ENCODE assay signal across 15 cellular contexts in genomic region chr10:32793033-32793432, GRCh38.
DNase-seq lines count a peak whose midpoint lies in the region; ATAC-seq, FAIRE-seq and TF ChIP-seq lines count a peak whose summit lies in the region.
"Had no signal": no experiment of that assay in that cellular context is flagged by ENCODE, and none has a peak within 500 bp of the region (broad histone marks: within the 10 kb centered on the region; RNA-seq: fewer than 3 reads in every experiment).

No MANE protein-coding gene starts in this region.

- H3K4me3 Mint-ChIP-seq in T-helper 17 cell (no peak overlapping the region), glutamatergic neuron (ENCODE audit: unreplicated experiment) (no peak overlapping the region)
- H3K4me3 Mint-ChIP-seq: CD14-positive monocyte; CD8-positive, alpha-beta T cell; HFFc6 had no signal

- H2BK12ac ChIP-seq in H1 (ENCODE audit: low read depth, low read length): no peak overlapping the region

- H4K91ac ChIP-seq in IMR-90 (ENCODE audit: insufficient read depth, low read depth, low read length) (no peak overlapping the region), H1 (replicated peaks; ENCODE audit: insufficient read length, low read length) (no peak overlapping the region)

- H3K18ac ChIP-seq in IMR-90 (ENCODE audit: low read depth, low read length) (no peak overlapping the region), H1 (ENCODE audit: extremely low read depth, low read length) (no peak overlapping the region)

- CTCF ChIA-PET in IMR-90 (lab: Yijun Ruan, JAX) (interaction anchor here (2.3 kb wide), 1 partner anchor 216 kb away, joined by 5 read pairs; no protein-coding TSS in a partner anchor), H1 (lab: Charles Lee; ENCODE audit: partially characterized antibody) (interaction anchor here (1.0 kb wide), 1 partner anchor 311 kb away, joined by 3 read pairs; no protein-coding TSS in a partner anchor)

- intact Hi-C loops in IMR-90 (cut with micrococcal nuclease): loop anchor here (10.0 kb wide), 3 partner anchors 332 to 402 kb away; no protein-coding TSS in a partner anchor
- intact Hi-C loops in esophagus muscularis mucosa (cut with DNase I): no loop called here

- H3K4me3 ChIP-seq in IMR-90 (ENCODE audit: insufficient read depth, low read depth, low read length) (no peak overlapping the region), H1 (ENCODE audit: extremely low read depth in 1 of 4, insufficient read depth in 2 of 4, low read depth in 3 of 4, low read length in 4 of 4) (no peak overlapping the region), esophagus muscularis mucosa (no peak overlapping the region)

- DNase-seq in IMR-90 (no peak), T-helper 17 cell (no peak), H1 (ENCODE audit: low read depth in 1 of 2, low spot score in 2 of 2) (no peak), NCI-H748 treated with DMSO at 0.1 percent for 48 hours (lab: John Stamatoyannopoulos, UW) (no peak), glutamatergic neuron (no peak), esophagus muscularis mucosa (ENCODE audit: extremely low spot score) (no peak)
- DNase-seq: CD8-positive, alpha-beta T cell; COR-L47; DMS53; GF-D8; HCEC 1CT; HFFc6 had no signal

- H2BK15ac ChIP-seq in IMR-90 (ENCODE audit: low read depth, low read length) (no peak overlapping the region), H1 (ENCODE audit: low read length) (no peak overlapping the region)

- no peaks in the 10 kb centered on the region for H3K79me2 ChIP-seq in H1 (ENCODE audit: control insufficient read depth in 1 of 2, insufficient read depth in 2 of 2, low read length in 2 of 2)

- no peak overlapping the region for H2BK120ac ChIP-seq in IMR-90 (ENCODE audit: low read depth, low read length)
- H2BK120ac ChIP-seq in H1 (replicated peaks; ENCODE audit: low read depth, low read length): no peak overlapping the region

- H3K27ac Mint-ChIP-seq in T-helper 17 cell (peak overlapping the region; percentile 54), glutamatergic neuron (ENCODE audit: unreplicated experiment) (no peak overlapping the region)
- H3K27ac Mint-ChIP-seq: CD8-positive, alpha-beta T cell; HFFc6 had no signal

- H4K20me1 ChIP-seq in IMR-90 (ENCODE audit: insufficient read depth, low read length): no peaks in the 10 kb centered on the region
- no peaks in the 10 kb centered on the region for H4K20me1 ChIP-seq in H1 (replicated peaks in 1 of 2; ENCODE audit: control insufficient read depth in 1 of 2, insufficient read depth in 2 of 2, low read length in 2 of 2)

- H2BK5ac ChIP-seq in IMR-90 (ENCODE audit: low read depth, low read length, poor library complexity, severe bottlenecking): no peak overlapping the region
- H2BK5ac ChIP-seq in H1 (ENCODE audit: low read depth, low read length): no peak overlapping the region

- TF ChIP-seq CTCF in IMR-90 (conservative IDR thresholded peaks at IDR 0.05; ENCODE audit: low read depth, low read length) (no peak), H1 (IDR thresholded peaks at IDR 0.05; ENCODE audit: control extremely low read depth in 1 of 3, insufficient read depth in 1 of 3, low read depth in 1 of 3, low read length in 3 of 3) (no peak), glutamatergic neuron (IDR thresholded peaks at IDR 0.05; ENCODE audit: partially characterized antibody, unreplicated experiment) (no peak), esophagus muscularis mucosa (IDR thresholded peaks at IDR 0.05) (no peak)

- no peaks in the 10 kb centered on the region for H3K23me2 ChIP-seq in H1 (ENCODE audit: low read depth, low read length)

- H3K27me3 Mint-ChIP-seq in T-helper 17 cell: no peaks in the 10 kb centered on the region
- peaks cover 3% of the 10 kb centered on the region for H3K27me3 Mint-ChIP-seq in glutamatergic neuron (ENCODE audit: unreplicated experiment)

- H3K4me2 ChIP-seq in IMR-90 (ENCODE audit: low read depth, low read length) (no peak overlapping the region), H1 (ENCODE audit: insufficient read depth in 1 of 2, low read depth in 2 of 2, low read length in 2 of 2) (no peak overlapping the region)
- H3K4me2 ChIP-seq: KMS-11 had no signal

- H3K27ac ChIP-seq in IMR-90 (ENCODE audit: insufficient read depth, low read length) (no peak overlapping the region), H1 (ENCODE audit: low read depth, low read length) (no peak overlapping the region), esophagus muscularis mucosa (replicated peaks in 1 of 4) (no peak overlapping the region)
- H3K27ac ChIP-seq: KMS-11 had no signal

- peaks cover 5% of the 10 kb centered on the region for H3K36me3 Mint-ChIP-seq in T-helper 17 cell (ENCODE audit: low read depth)
- peaks cover 8% of the 10 kb centered on the region for H3K36me3 Mint-ChIP-seq in glutamatergic neuron (ENCODE audit: unreplicated experiment)
- H3K36me3 Mint-ChIP-seq: CD14-positive monocyte; CD8-positive, alpha-beta T cell had no signal

- H2BK20ac ChIP-seq in IMR-90 (ENCODE audit: low read depth, low read length) (no peak overlapping the region), H1 (ENCODE audit: low read length) (no peak overlapping the region)

- H2AK5ac ChIP-seq in IMR-90 (ENCODE audit: low read depth, low read length) (no peak overlapping the region), H1 (ENCODE audit: low read depth, low read length) (no peak overlapping the region)

- H3K23ac ChIP-seq in IMR-90 (ENCODE audit: low read depth, low read length): no peak overlapping the region
- no peak overlapping the region for H3K23ac ChIP-seq in H1 (ENCODE audit: insufficient read length)

- H3K4ac ChIP-seq in IMR-90 (ENCODE audit: low read depth, low read length): no peak overlapping the region
- H3K4ac ChIP-seq in H1 (replicated peaks; ENCODE audit: insufficient read length, low read depth, low read length): no peak overlapping the region

- POLR2A ChIA-PET in IMR-90 (lab: Charles Lee; ENCODE audit: unreplicated experiment): no interaction called here
- POLR2A ChIA-PET in H1 (lab: Charles Lee; ENCODE audit: partially characterized antibody): no interaction called here

- TF ChIP-seq EP300 in H1 (IDR thresholded peaks at IDR 0.05; ENCODE audit: borderline replicate concordance in 1 of 2, low read depth in 2 of 2, low read length in 2 of 2) (no peak), esophagus muscularis mucosa (IDR thresholded peaks at IDR 0.05) (no peak)

- TF ChIP-seq POLR2A in IMR-90 (IDR thresholded peaks at IDR 0.05; ENCODE audit: low read depth, low read length) (no peak), H1 (IDR thresholded peaks at IDR 0.05; ENCODE audit: control extremely low read depth in 1 of 2, low read depth in 2 of 2, low read length in 2 of 2) (no peak), esophagus muscularis mucosa (IDR thresholded peaks at IDR 0.05; ENCODE audit: low read depth) (no peak)

- H3K79me1 ChIP-seq in IMR-90 (ENCODE audit: low read depth in 1 of 2, low read length in 2 of 2) (no peaks in the 10 kb centered on the region), H1 (ENCODE audit: low read depth, low read length) (no peaks in the 10 kb centered on the region)

- 0 out of 2 replicates have a peak, but pooled peaks cover 6% of the 10 kb centered on the region for H3K9me1 ChIP-seq in IMR-90 (ENCODE audit: insufficient read depth, low read length)

- H3K36me3 ChIP-seq in IMR-90 (ENCODE audit: control insufficient read depth, insufficient read depth, low read length) (no peaks in the 10 kb centered on the region), H1 (ENCODE audit: control insufficient read depth in 2 of 4, insufficient read depth in 4 of 4, low read length in 3 of 4) (no peaks in the 10 kb centered on the region), esophagus muscularis mucosa (no peaks in the 10 kb centered on the region)

- H3K14ac ChIP-seq in IMR-90 (replicated peaks; ENCODE audit: low read depth, low read length) (no peak overlapping the region), H1 (ENCODE audit: insufficient read length) (no peak overlapping the region)

- no peaks in the 10 kb centered on the region for H3K27me3 ChIP-seq in IMR-90 (ENCODE audit: control insufficient read depth, insufficient read depth, low read length)
- no peaks in the 10 kb centered on the region for H3K27me3 ChIP-seq in H1 (replicated peaks in 1 of 4; ENCODE audit: control insufficient read depth in 3 of 4, extremely low read depth in 1 of 4, insufficient read depth in 3 of 4, low read length in 3 of 4)
- no peaks in the 10 kb centered on the region for H3K27me3 ChIP-seq in esophagus muscularis mucosa

- H3K9me3 ChIP-seq in IMR-90 (ENCODE audit: control insufficient read depth, insufficient read depth, low read length) (no peaks in the 10 kb centered on the region), T-helper 17 cell (ENCODE audit: control insufficient read depth, low read length, poor library complexity, severe bottlenecking) (no peaks in the 10 kb centered on the region), H1 (ENCODE audit: insufficient read depth in 2 of 2, low read depth in 1 of 2, low read length in 1 of 2) (no peaks in the 10 kb centered on the region; a peak in 1 of 4 replicates), esophagus muscularis mucosa (no peaks in the 10 kb centered on the region)

- ATAC-seq in IMR-90 (ENCODE audit: low read depth) (no peak), T-helper 17 cell (no peak)
- ATAC-seq: CD8-positive, alpha-beta T cell had no signal

- H3K9ac ChIP-seq in IMR-90 (ENCODE audit: low read depth, low read length) (no peak overlapping the region), H1 (replicated peaks in 1 of 4; ENCODE audit: extremely low read depth in 1 of 4, low read depth in 3 of 4, low read length in 3 of 4) (no peak overlapping the region)
- H3K9ac ChIP-seq: KMS-11 had no signal

- dilution Hi-C loops in IMR-90 (cut with HindIII; ENCODE audit: low sequenced_read_pairs, unreplicated experiment): no loop called here

- H2AFZ ChIP-seq in IMR-90 (replicated peaks; ENCODE audit: low read length, poor library complexity) (no peak overlapping the region), H1 (ENCODE audit: low read length) (no peak overlapping the region)

- H3K4me1 ChIP-seq in IMR-90 (ENCODE audit: control insufficient read depth, insufficient read depth, low read length) (0 out of 2 replicates have a peak, but pooled peaks cover 2% of the 10 kb centered on the region), H1 (replicated peaks in 1 of 4; ENCODE audit: control insufficient read depth in 3 of 4, insufficient read depth in 4 of 4, low read length in 3 of 4) (no peaks in the 10 kb centered on the region), esophagus muscularis mucosa (no peaks in the 10 kb centered on the region)

- no peak overlapping the region for H2AK9ac ChIP-seq in IMR-90 (replicated peaks; ENCODE audit: low read depth, low read length, poor library complexity)

- no peaks in the 10 kb centered on the region for H3K9me3 Mint-ChIP-seq in glutamatergic neuron (ENCODE audit: unreplicated experiment)
- H3K9me3 Mint-ChIP-seq: HFFc6 had no signal

- H4K5ac ChIP-seq in IMR-90 (ENCODE audit: low read depth, low read length) (no peak overlapping the region), H1 (ENCODE audit: insufficient read length, low read depth, low read length) (no peak overlapping the region)

- in situ Hi-C loops in IMR-90 (cut with MboI; ENCODE audit: low sequenced_read_pairs): no loop called here

- no peak for TF ChIP-seq RAD21 in IMR-90 (IDR thresholded peaks at IDR 0.05; ENCODE audit: low read length)
- no peak for TF ChIP-seq RAD21 in H1 (IDR thresholded peaks at IDR 0.05 in 1 of 2, conservative IDR thresholded peaks at IDR 0.05 in 1 of 2; ENCODE audit: low read depth in 2 of 2, low read length in 2 of 2)

- FAIRE-seq in H1 (lab: Jason Lieb, UNC) (no peak), islet of Langerhans (lab: Jason Lieb, UNC) (peak; percentile 17)

- no peak overlapping the region for H3K56ac ChIP-seq in IMR-90 (ENCODE audit: extremely low read depth, insufficient read depth, low read length)
- H3K56ac ChIP-seq in H1 (replicated peaks; ENCODE audit: insufficient read length, low read depth, low read length): no peak overlapping the region

- H4K8ac ChIP-seq in IMR-90 (ENCODE audit: low read depth in 2 of 2, low read length in 2 of 2): no peak overlapping the region
- no peak overlapping the region for H4K8ac ChIP-seq in H1 (ENCODE audit: extremely low read depth, insufficient read depth, low read length)

- no TSS peak for BruUV-seq in IMR-90 (replicated peaks; lab: Mats Ljungman, UMichigan)

- peaks cover 5% of the 10 kb centered on the region for H3K4me1 Mint-ChIP-seq in T-helper 17 cell
- H3K4me1 Mint-ChIP-seq in glutamatergic neuron (ENCODE audit: low read depth, unreplicated experiment): no peaks in the 10 kb centered on the region
- H3K4me1 Mint-ChIP-seq: CD14-positive monocyte had no signal
